10 cellular contexts compared by ENCODE assay signal in the genomic region with DNA sequence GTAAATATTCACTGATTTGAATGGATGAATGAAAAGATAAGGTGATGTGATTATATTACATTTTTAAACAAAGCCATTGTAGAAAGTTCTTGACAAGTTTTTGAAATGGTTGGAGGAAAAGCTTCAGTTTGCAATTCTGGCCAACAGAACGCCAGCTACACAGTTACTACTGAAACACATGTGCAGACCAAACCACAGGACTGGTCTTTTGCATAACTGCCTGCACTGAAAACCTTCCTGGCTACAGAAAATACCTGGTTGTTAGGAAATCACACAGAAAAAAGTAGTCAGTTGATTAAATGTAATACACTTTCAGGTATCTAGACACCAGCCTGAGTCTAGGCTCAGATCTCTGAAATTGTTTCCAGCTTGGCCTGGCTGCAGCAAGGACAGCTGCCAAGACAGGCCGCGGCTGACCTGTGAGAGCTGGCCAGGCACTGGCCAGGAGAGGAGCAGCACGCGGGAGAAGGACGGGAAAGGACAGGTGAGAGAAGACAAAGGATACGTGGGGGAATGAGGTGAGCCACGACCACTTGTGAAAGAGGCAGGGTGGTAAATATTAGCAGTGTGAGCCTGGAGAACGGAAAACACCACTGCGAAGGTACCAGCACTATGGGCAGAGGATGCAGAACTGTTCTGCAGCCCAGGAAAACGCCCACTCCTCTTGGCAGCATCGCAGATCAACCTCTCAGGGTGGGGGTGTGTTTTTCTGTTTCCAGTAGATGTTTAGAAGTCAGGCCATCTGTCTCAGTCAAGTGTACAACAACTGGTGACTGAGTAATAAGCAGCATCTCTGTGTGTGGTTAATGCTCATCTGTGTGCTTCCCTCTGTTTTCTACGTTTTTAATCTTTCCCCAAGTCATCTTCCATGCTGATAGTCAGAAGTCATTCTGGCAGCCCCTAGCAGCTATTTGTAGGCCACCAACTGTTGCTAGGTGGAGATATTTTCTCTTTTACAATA.
A peak's percentile ranks its signal among the peaks of the same experiment; 100 is the strongest.
DNase-seq lines count a peak whose midpoint lies in the region; ATAC-seq and TF ChIP-seq lines count a peak whose summit lies in the region.
"Had no signal": no experiment of that assay in that cellular context is flagged by ENCODE, and none has a peak within 500 bp of the region (broad histone marks: within the 10 kb centered on the region; RNA-seq: fewer than 3 reads in every experiment).

No MANE protein-coding gene starts in this region.

- H3K27ac Mint-ChIP-seq in activated CD8-positive, alpha-beta T cell treated with anti-CD3 and anti-CD28 coated beads, Interleukin-2, amount 10 ng/mL, durations not matched to agents 7 days and 5 days: no peak overlapping the region
- H3K27ac Mint-ChIP-seq in activated CD8-positive, alpha-beta T cell treated with anti-CD3 and anti-CD28 coated beads for 36 hours: no peak overlapping the region
- H3K27ac Mint-ChIP-seq in activated CD4-positive, alpha-beta memory T cell treated with anti-CD3 and anti-CD28 coated beads, Interleukin-2, amount 10 ng/mL, durations not matched to agents 7 days and 5 days: no peak overlapping the region
- H3K27ac Mint-ChIP-seq: activated naive CD4-positive, alpha-beta T cell treated with anti-CD3 and anti-CD28 coated beads for 36 hours had no signal

- intact Hi-C loops in activated CD8-positive, alpha-beta T cell treated with anti-CD3 and anti-CD28 coated beads for 36 hours (cut with micrococcal nuclease): no loop called here

- POLR2A ChIA-PET in activated CD8-positive, alpha-beta T cell treated with anti-CD3 and anti-CD28 coated beads, Interleukin-2, amount 10 ng/mL, durations not matched to agents 7 days and 5 days (lab: Charles Lee): no interaction called here
- POLR2A ChIA-PET in activated CD8-positive, alpha-beta T cell treated with anti-CD3 and anti-CD28 coated beads for 36 hours (lab: Charles Lee): no interaction called here
- POLR2A ChIA-PET in activated CD4-positive, alpha-beta memory T cell treated with anti-CD3 and anti-CD28 coated beads, Interleukin-2, amount 10 ng/mL, durations not matched to agents 7 days and 5 days (lab: Charles Lee): no interaction called here

- H3K4me3 ChIP-seq in endocrine pancreas (ENCODE audit: control insufficient read depth, insufficient read depth, low read length) (no peak overlapping the region), MG63 (no peak overlapping the region)
- H3K4me3 ChIP-seq: esophagus squamous epithelium had no signal

- no peak for TF ChIP-seq CTCF in activated CD8-positive, alpha-beta T cell treated with anti-CD3 and anti-CD28 coated beads for 36 hours (IDR thresholded peaks at IDR 0.05)

- peak overlapping the region; percentile 31 for H3K9ac ChIP-seq in endocrine pancreas (ENCODE audit: control insufficient read depth, insufficient read depth, low read length)

- H3K4me1 ChIP-seq in endocrine pancreas (ENCODE audit: control insufficient read depth, insufficient read depth, low read length): no peaks in the 10 kb centered on the region

- ATAC-seq in activated CD8-positive, alpha-beta T cell treated with anti-CD3 and anti-CD28 coated beads, Interleukin-2, amount 10 ng/mL, durations not matched to agents 7 days and 5 days: no peak
- ATAC-seq in activated CD8-positive, alpha-beta T cell treated with anti-CD3 and anti-CD28 coated beads for 36 hours: no peak
- ATAC-seq in HG03378 (IDR thresholded peaks at IDR 0.05; ENCODE audit: unreplicated experiment): peak; percentile 49

- H3K4me3 Mint-ChIP-seq in activated CD8-positive, alpha-beta T cell treated with anti-CD3 and anti-CD28 coated beads, Interleukin-2, amount 10 ng/mL, durations not matched to agents 7 days and 5 days: no peak overlapping the region
- H3K4me3 Mint-ChIP-seq in activated CD8-positive, alpha-beta T cell treated with anti-CD3 and anti-CD28 coated beads for 36 hours: no peak overlapping the region
- no peak overlapping the region for H3K4me3 Mint-ChIP-seq in activated CD4-positive, alpha-beta memory T cell treated with anti-CD3 and anti-CD28 coated beads, Interleukin-2, amount 10 ng/mL, durations not matched to agents 7 days and 5 days
- H3K4me3 Mint-ChIP-seq: activated naive CD4-positive, alpha-beta T cell treated with anti-CD3 and anti-CD28 coated beads for 36 hours had no signal

- no peaks in the 10 kb centered on the region for H3K9me3 Mint-ChIP-seq in activated CD8-positive, alpha-beta T cell treated with anti-CD3 and anti-CD28 coated beads, Interleukin-2, amount 10 ng/mL, durations not matched to agents 7 days and 5 days (ENCODE audit: insufficient read depth)
- no peaks in the 10 kb centered on the region for H3K9me3 Mint-ChIP-seq in activated CD8-positive, alpha-beta T cell treated with anti-CD3 and anti-CD28 coated beads for 36 hours
- H3K9me3 Mint-ChIP-seq in activated CD4-positive, alpha-beta memory T cell treated with anti-CD3 and anti-CD28 coated beads, Interleukin-2, amount 10 ng/mL, durations not matched to agents 7 days and 5 days: no peaks in the 10 kb centered on the region
- H3K9me3 Mint-ChIP-seq: activated naive CD4-positive, alpha-beta T cell treated with anti-CD3 and anti-CD28 coated beads for 36 hours had no signal

- H3K27me3 Mint-ChIP-seq in activated CD8-positive, alpha-beta T cell treated with anti-CD3 and anti-CD28 coated beads, Interleukin-2, amount 10 ng/mL, durations not matched to agents 7 days and 5 days (ENCODE audit: low read depth): peaks cover 40% of the 10 kb centered on the region
- H3K27me3 Mint-ChIP-seq in activated CD8-positive, alpha-beta T cell treated with anti-CD3 and anti-CD28 coated beads for 36 hours: peaks cover 37% of the 10 kb centered on the region
- peaks cover 37% of the 10 kb centered on the region for H3K27me3 Mint-ChIP-seq in activated CD4-positive, alpha-beta memory T cell treated with anti-CD3 and anti-CD28 coated beads, Interleukin-2, amount 10 ng/mL, durations not matched to agents 7 days and 5 days

- H3K9me3 ChIP-seq in endocrine pancreas (ENCODE audit: control insufficient read depth, low read length) (no peaks in the 10 kb centered on the region), MG63 (no peaks in the 10 kb centered on the region)
- H3K9me3 ChIP-seq: esophagus squamous epithelium had no signal

- H3K4me1 Mint-ChIP-seq in activated CD8-positive, alpha-beta T cell treated with anti-CD3 and anti-CD28 coated beads, Interleukin-2, amount 10 ng/mL, durations not matched to agents 7 days and 5 days (ENCODE audit: low read depth): no peaks in the 10 kb centered on the region
- no peaks in the 10 kb centered on the region for H3K4me1 Mint-ChIP-seq in activated CD8-positive, alpha-beta T cell treated with anti-CD3 and anti-CD28 coated beads for 36 hours (ENCODE audit: low read depth)
- H3K4me1 Mint-ChIP-seq in activated CD4-positive, alpha-beta memory T cell treated with anti-CD3 and anti-CD28 coated beads, Interleukin-2, amount 10 ng/mL, durations not matched to agents 7 days and 5 days: no peaks in the 10 kb centered on the region

- CTCF ChIA-PET in activated CD8-positive, alpha-beta T cell treated with anti-CD3 and anti-CD28 coated beads, Interleukin-2, amount 10 ng/mL, durations not matched to agents 7 days and 5 days (lab: Charles Lee): no interaction called here
- CTCF ChIA-PET in activated CD8-positive, alpha-beta T cell treated with anti-CD3 and anti-CD28 coated beads for 36 hours (lab: Charles Lee): no interaction called here
- CTCF ChIA-PET in activated CD4-positive, alpha-beta memory T cell treated with anti-CD3 and anti-CD28 coated beads, Interleukin-2, amount 10 ng/mL, durations not matched to agents 7 days and 5 days (lab: Charles Lee): no interaction called here

- no peaks in the 10 kb centered on the region for H3K36me3 Mint-ChIP-seq in activated CD8-positive, alpha-beta T cell treated with anti-CD3 and anti-CD28 coated beads, Interleukin-2, amount 10 ng/mL, durations not matched to agents 7 days and 5 days (ENCODE audit: low read depth)
- no peaks in the 10 kb centered on the region for H3K36me3 Mint-ChIP-seq in activated CD8-positive, alpha-beta T cell treated with anti-CD3 and anti-CD28 coated beads for 36 hours (ENCODE audit: low read depth)
- H3K36me3 Mint-ChIP-seq in activated CD4-positive, alpha-beta memory T cell treated with anti-CD3 and anti-CD28 coated beads, Interleukin-2, amount 10 ng/mL, durations not matched to agents 7 days and 5 days (ENCODE audit: low read depth): no peaks in the 10 kb centered on the region

- H3K27me3 ChIP-seq in endocrine pancreas (ENCODE audit: control insufficient read depth, insufficient read depth, low read length): no peaks in the 10 kb centered on the region
- H3K27me3 ChIP-seq in MG63: no peaks in the 10 kb centered on the region
- H3K27me3 ChIP-seq: esophagus squamous epithelium had no signal

- DNase-seq in activated CD8-positive, alpha-beta T cell treated with anti-CD3 and anti-CD28 coated beads, Interleukin-2, amount 10 ng/mL, durations not matched to agents 7 days and 5 days: peak; percentile 8
- no peak for DNase-seq in activated CD8-positive, alpha-beta T cell treated with anti-CD3 and anti-CD28 coated beads for 36 hours
- DNase-seq in superior temporal gyrus (ENCODE audit: extremely low spot score) (peak; percentile 53), NCI-H2081 (lab: John Stamatoyannopoulos, UW) (no peak), MG63 (no peak)
- DNase-seq in activated CD4-positive, alpha-beta memory T cell treated with anti-CD3 and anti-CD28 coated beads, Interleukin-2, amount 10 ng/mL, durations not matched to agents 7 days and 5 days: no peak
- DNase-seq: activated naive CD4-positive, alpha-beta T cell treated with anti-CD3 and anti-CD28 coated beads for 36 hours; esophagus squamous epithelium had no signal

- H3K36me3 ChIP-seq in endocrine pancreas (ENCODE audit: control insufficient read depth, insufficient read depth, low read length): no peaks in the 10 kb centered on the region
- H3K36me3 ChIP-seq in MG63: peaks cover 3% of the 10 kb centered on the region; the same call in 1 of the 2 replicates
- H3K36me3 ChIP-seq: esophagus squamous epithelium had no signal

Comparison
In these comparisons a context has a peak if more than half of its experiments do, and no peak if none do; other contexts are left out.
1. DNase-seq: peak in activated CD8-positive, alpha-beta T cell treated with anti-CD3 and anti-CD28 coated beads, Interleukin-2, amount 10 ng/mL, durations not matched to agents 7 days and 5 days (single experiment) and superior temporal gyrus (single experiment); none in activated CD8-positive, alpha-beta T cell treated with anti-CD3 and anti-CD28 coated beads for 36 hours (single experiment), NCI-H2081 (0 of 2), activated CD4-positive, alpha-beta memory T cell treated with anti-CD3 and anti-CD28 coated beads, Interleukin-2, amount 10 ng/mL, durations not matched to agents 7 days and 5 days (single experiment) and MG63 (single experiment).